In the genomic region with DNA sequence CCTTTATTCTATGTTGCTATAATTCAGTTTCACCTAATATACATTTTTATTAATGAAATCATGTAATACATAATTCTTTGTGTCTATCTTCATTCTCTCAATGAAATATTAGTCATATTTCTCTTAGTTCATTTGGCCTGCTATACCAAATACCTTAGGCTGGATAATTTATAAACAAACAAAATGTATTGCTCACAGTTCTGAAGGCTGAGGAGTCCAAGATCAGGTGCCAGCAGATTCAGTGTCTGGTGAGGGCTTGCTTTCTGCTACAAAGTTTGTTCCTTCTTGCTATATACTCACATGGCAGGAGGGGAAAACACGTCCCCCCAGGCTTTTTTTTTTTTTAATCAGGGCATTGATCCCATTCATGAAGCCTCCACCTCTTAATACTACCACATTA, we compare ENCODE assay signal across 31 cellular contexts.
DNase-seq lines count a peak whose midpoint lies in the region; ATAC-seq and TF ChIP-seq lines count a peak whose summit lies in the region.
"Had no signal": no experiment of that assay in that cellular context is flagged by ENCODE, and none has a peak within 500 bp of the region (broad histone marks: within the 10 kb centered on the region; RNA-seq: fewer than 3 reads in every experiment).

No MANE protein-coding gene starts in this region.

- no peaks in the 10 kb centered on the region for H3K9me3 Mint-ChIP-seq in activated CD4-positive, alpha-beta T cell treated with anti-CD3 and anti-CD28 coated beads, Interleukin-2, amount 10 ng/mL, durations not matched to agents 7 days and 5 days
- H3K9me3 Mint-ChIP-seq: CD4-positive, alpha-beta memory T cell; CD4-positive, alpha-beta T cell; CD4-positive, CD25-positive, alpha-beta regulatory T cell; CD8-positive, alpha-beta T cell had no signal

- no peak overlapping the region for H2AFZ ChIP-seq in PC-3 (ENCODE audit: low read length)

- no peak overlapping the region for H3K27ac Mint-ChIP-seq in activated CD4-positive, alpha-beta T cell treated with anti-CD3 and anti-CD28 coated beads, Interleukin-2, amount 10 ng/mL, durations not matched to agents 7 days and 5 days
- H3K27ac Mint-ChIP-seq: B cell; CD14-positive monocyte; CD4-positive, alpha-beta memory T cell; CD4-positive, alpha-beta T cell; CD4-positive, CD25-positive, alpha-beta regulatory T cell; CD8-positive, alpha-beta memory T cell; CD8-positive, alpha-beta T cell had no signal

- peaks cover 2% of the 10 kb centered on the region for H3K27me3 Mint-ChIP-seq in activated CD4-positive, alpha-beta T cell treated with anti-CD3 and anti-CD28 coated beads, Interleukin-2, amount 10 ng/mL, durations not matched to agents 7 days and 5 days
- H3K27me3 Mint-ChIP-seq: B cell; CD4-positive, alpha-beta T cell; CD8-positive, alpha-beta memory T cell had no signal

- no peaks in the 10 kb centered on the region for H3F3A ChIP-seq in PC-3 (ENCODE audit: low read length, unreplicated experiment)

- TF ChIP-seq CTCF in PC-3 (conservative IDR thresholded peaks at IDR 0.05; ENCODE audit: low read depth, low read length), result no peak

- H3K4me1 Mint-ChIP-seq in activated CD4-positive, alpha-beta T cell treated with anti-CD3 and anti-CD28 coated beads, Interleukin-2, amount 10 ng/mL, durations not matched to agents 7 days and 5 days, result no peaks in the 10 kb centered on the region
- H3K4me1 Mint-ChIP-seq: B cell; CD14-positive monocyte; CD8-positive, alpha-beta memory T cell had no signal

- H3K9me3 ChIP-seq in MG63 (peaks cover 5% of the 10 kb centered on the region; the same call in 1 of the 2 replicates), PC-3 (ENCODE audit: low read length) (no peaks in the 10 kb centered on the region)
- H3K9me3 ChIP-seq: A549; BE2C; BLaER1; BLaER1 treated with 17β-estradiol and CSF1 and Interleukin-3, amounts not matched to agents 10 nM and 100 nM; Caco-2 had no signal

- H3K27me3 ChIP-seq in MG63 (no peaks in the 10 kb centered on the region), PC-3 (ENCODE audit: low read length) (no peaks in the 10 kb centered on the region)
- H3K27me3 ChIP-seq: BE2C; BLaER1; BLaER1 treated with 17β-estradiol and CSF1 and Interleukin-3, amounts not matched to agents 10 nM and 100 nM had no signal

- H3K9ac ChIP-seq in PC-3 (ENCODE audit: low read length), result no peak overlapping the region
- H3K9ac ChIP-seq: BLaER1; BLaER1 treated with 17β-estradiol and CSF1 and Interleukin-3, amounts not matched to agents 10 nM and 100 nM had no signal

- H3K36me3 ChIP-seq in MG63, result no peaks in the 10 kb centered on the region
- H3K36me3 ChIP-seq in PC-3 (ENCODE audit: low read depth, low read length), result no peaks in the 10 kb centered on the region
- H3K36me3 ChIP-seq: BE2C; BLaER1; BLaER1 treated with 17β-estradiol and CSF1 and Interleukin-3, amounts not matched to agents 10 nM and 100 nM had no signal

- BruUV-seq in PC-3 (replicated peaks; lab: Mats Ljungman, UMichigan), result no TSS peak

- intact Hi-C loops in PC-3 (cut with micrococcal nuclease), result no loop called here

- no peak overlapping the region for H3K4me3 ChIP-seq in MG63
- no peak overlapping the region for H3K4me3 ChIP-seq in PC-3 (ENCODE audit: low read length)
- H3K4me3 ChIP-seq: A549; BLaER1; BLaER1 treated with 17β-estradiol and CSF1 and Interleukin-3, amounts not matched to agents 10 nM and 100 nM had no signal

- H3K9me2 ChIP-seq in PC-3 (replicated peaks; ENCODE audit: low read length), result no peaks in the 10 kb centered on the region

- DNase-seq in MG63 (peak; percentile 58), PC-3 (peak; percentile 23)
- no peak for DNase-seq in activated CD4-positive, alpha-beta T cell treated with anti-CD3 and anti-CD28 coated beads, Interleukin-2, amount 10 ng/mL, durations not matched to agents 7 days and 5 days
- DNase-seq: 8988T; ACHN; AML-193; BE2C; C1 segment of cervical spinal cord; Caco-2; Calu3; CD4-positive, alpha-beta memory T cell; CD4-positive, alpha-beta T cell; CD4-positive, CD25-positive, alpha-beta regulatory T cell; CD8-positive, alpha-beta memory T cell; CD8-positive, alpha-beta T cell; COR-L47; DMS 273 treated with DMSO at 0.1 percent for 48 hours; DMS153; DMS53; DMS79; DMS79 treated with DMSO at 0.1 percent for 48 hours; DND-41; EL had no signal

- H3K4me3 Mint-ChIP-seq in activated CD4-positive, alpha-beta T cell treated with anti-CD3 and anti-CD28 coated beads, Interleukin-2, amount 10 ng/mL, durations not matched to agents 7 days and 5 days, result no peak overlapping the region
- H3K4me3 Mint-ChIP-seq: B cell; CD14-positive monocyte; CD4-positive, alpha-beta memory T cell; CD4-positive, alpha-beta T cell; CD8-positive, alpha-beta memory T cell; CD8-positive, alpha-beta T cell had no signal

- peaks cover 10% of the 10 kb centered on the region for H3K4me1 ChIP-seq in PC-3 (ENCODE audit: insufficient read depth, low read length)
- H3K4me1 ChIP-seq: A549; BE2C; BLaER1; BLaER1 treated with 17β-estradiol and CSF1 and Interleukin-3, amounts not matched to agents 10 nM and 100 nM; Caco-2 had no signal

- ATAC-seq in PC-3, result peak; percentile 75
- no peak for ATAC-seq in GM18858 (IDR thresholded peaks at IDR 0.05; ENCODE audit: unreplicated experiment)
- ATAC-seq: A549; CD8-positive, alpha-beta T cell had no signal

- H3K36me3 Mint-ChIP-seq in activated CD4-positive, alpha-beta T cell treated with anti-CD3 and anti-CD28 coated beads, Interleukin-2, amount 10 ng/mL, durations not matched to agents 7 days and 5 days (ENCODE audit: low read depth), result no peaks in the 10 kb centered on the region
- H3K36me3 Mint-ChIP-seq: CD14-positive monocyte; CD4-positive, alpha-beta memory T cell; CD4-positive, CD25-positive, alpha-beta regulatory T cell; CD8-positive, alpha-beta memory T cell; CD8-positive, alpha-beta T cell had no signal

- H3K4me2 ChIP-seq in PC-3 (ENCODE audit: low read length), result no peak overlapping the region
- H3K4me2 ChIP-seq: A549; BLaER1; BLaER1 treated with 17β-estradiol and CSF1 and Interleukin-3, amounts not matched to agents 10 nM and 100 nM had no signal

- H3K79me2 ChIP-seq in PC-3 (ENCODE audit: low read length), result no peaks in the 10 kb centered on the region

- CTCF ChIA-PET in PC-3 (lab: Charles Lee), result no interaction called here
- CTCF ChIA-PET in activated CD4-positive, alpha-beta T cell treated with anti-CD3 and anti-CD28 coated beads, Interleukin-2, amount 10 ng/mL, durations not matched to agents 7 days and 5 days (lab: Charles Lee), result no interaction called here

- H4K20me1 ChIP-seq in PC-3 (ENCODE audit: low read length), result no peaks in the 10 kb centered on the region
- H4K20me1 ChIP-seq: BLaER1; BLaER1 treated with 17β-estradiol and CSF1 and Interleukin-3, amounts not matched to agents 10 nM and 100 nM had no signal

- POLR2A ChIA-PET in PC-3 (lab: Charles Lee; ENCODE audit: unreplicated experiment), result no interaction called here
- POLR2A ChIA-PET in activated CD4-positive, alpha-beta T cell treated with anti-CD3 and anti-CD28 coated beads, Interleukin-2, amount 10 ng/mL, durations not matched to agents 7 days and 5 days (lab: Charles Lee), result no interaction called here

- H3K27ac ChIP-seq in PC-3 (ENCODE audit: low read length), result no peak overlapping the region
- H3K27ac ChIP-seq: 22Rv1; A549; BLaER1; BLaER1 treated with 17β-estradiol and CSF1 and Interleukin-3, amounts not matched to agents 10 nM and 100 nM; C4-2B had no signal
